In genomic region chr2:97738236-97739019, GRCh38 we compare ENCODE assay signal across 23 cellular contexts. TPM values are rescaled to one million over a fixed set of nuclear protein-coding genes. Genes with fewer than 3 reads are reported as not detected.
DNase-seq lines count a peak whose midpoint lies in the region; ATAC-seq lines count a peak whose summit lies in the region.
"Had no signal": no experiment of that assay in that cellular context is flagged by ENCODE, and none has a peak within 500 bp of the region (broad histone marks: within the 10 kb centered on the region; RNA-seq: fewer than 3 reads in every experiment).

No MANE protein-coding gene starts in this region.

- POLR2A ChIA-PET in T-cell (lab: Charles Lee), result no interaction called here

- H3K27ac Mint-ChIP-seq in activated T-cell treated with anti-CD3 and anti-CD28 coated beads, Interleukin-2, amount 50 U/mL, for 24 hours, result peak overlapping the region; percentile 66
- H3K27ac Mint-ChIP-seq in T-cell, result peak overlapping the region; percentile 27 to 66
- peak overlapping the region; percentile 31 to 86 (median 82) for H3K27ac Mint-ChIP-seq in immature natural killer cell
- H3K27ac Mint-ChIP-seq in stimulated activated effector memory CD8-positive, alpha-beta T cell treated with anti-CD3 and anti-CD28 coated beads, Interleukin-12 subunit alpha, Interleukin-12 subunit beta, amount 100 ng/mL, for 72 hours, result peak overlapping the region; percentile 84
- H3K27ac Mint-ChIP-seq: CD14-positive monocyte, mesothelial cell of epicardium had no signal

- no peaks in the 10 kb centered on the region for H3K9me3 Mint-ChIP-seq in activated T-cell treated with anti-CD3 and anti-CD28 coated beads, Interleukin-2, amount 50 U/mL, for 24 hours
- H3K9me3 Mint-ChIP-seq in activated T-cell treated with anti-CD3 and anti-CD28 coated beads, Interleukin-2, amount 50 U/mL, for 4 hours, result no peaks in the 10 kb centered on the region
- H3K9me3 Mint-ChIP-seq in T-cell, result no peaks in the 10 kb centered on the region
- no peaks in the 10 kb centered on the region for H3K9me3 Mint-ChIP-seq in immature natural killer cell
- H3K9me3 Mint-ChIP-seq in stimulated activated effector memory CD8-positive, alpha-beta T cell treated with anti-CD3 and anti-CD28 coated beads, Interleukin-12 subunit alpha, Interleukin-12 subunit beta, amount 100 ng/mL, for 72 hours, result no peaks in the 10 kb centered on the region
- H3K9me3 Mint-ChIP-seq: mesothelial cell of epicardium had no signal

- H3K4me3 Mint-ChIP-seq in activated T-cell treated with anti-CD3 and anti-CD28 coated beads, Interleukin-2, amount 50 U/mL, for 24 hours, result no peak overlapping the region
- no peak overlapping the region for H3K4me3 Mint-ChIP-seq in activated T-cell treated with anti-CD3 and anti-CD28 coated beads, Interleukin-2, amount 50 U/mL, for 4 hours
- H3K4me3 Mint-ChIP-seq in T-cell (no peak overlapping the region), immature natural killer cell (peak overlapping the region in 3 of 5 donors; percentile 4 to 37 (median 7))
- H3K4me3 Mint-ChIP-seq in stimulated activated effector memory CD8-positive, alpha-beta T cell treated with anti-CD3 and anti-CD28 coated beads, Interleukin-12 subunit alpha, Interleukin-12 subunit beta, amount 100 ng/mL, for 72 hours, result no peak overlapping the region
- H3K4me3 Mint-ChIP-seq: mesothelial cell of epicardium had no signal

- H3K4me1 Mint-ChIP-seq in activated T-cell treated with anti-CD3 and anti-CD28 coated beads, Interleukin-2, amount 50 U/mL, for 24 hours (ENCODE audit: low read depth), result peaks cover 34% of the 10 kb centered on the region
- H3K4me1 Mint-ChIP-seq in activated T-cell treated with anti-CD3 and anti-CD28 coated beads, Interleukin-2, amount 50 U/mL, for 4 hours (ENCODE audit: low read depth), result peaks cover 34% of the 10 kb centered on the region
- H3K4me1 Mint-ChIP-seq in T-cell (peaks cover 40 to 45% (median 40%) of the 10 kb centered on the region in 3 donors), immature natural killer cell (peaks cover 61 to 69% of the 10 kb centered on the region in 2 donors)
- peaks cover 63% of the 10 kb centered on the region for H3K4me1 Mint-ChIP-seq in stimulated activated effector memory CD8-positive, alpha-beta T cell treated with anti-CD3 and anti-CD28 coated beads, Interleukin-12 subunit alpha, Interleukin-12 subunit beta, amount 100 ng/mL, for 72 hours

- peak; percentile 30 for DNase-seq in activated T-cell treated with anti-CD3 and anti-CD28 coated beads, Interleukin-2, amount 50 U/mL, for 24 hours
- no peak for DNase-seq in activated T-cell treated with anti-CD3 and anti-CD28 coated beads, Interleukin-2, amount 50 U/mL, for 4 hours
- DNase-seq in T-cell (no peak), immature natural killer cell (no peak), NCI-H1930 (lab: John Stamatoyannopoulos, UW) (no peak), NCI-H446 (lab: John Stamatoyannopoulos, UW) (no peak)
- no peak for DNase-seq in stimulated activated effector memory CD8-positive, alpha-beta T cell treated with anti-CD3 and anti-CD28 coated beads, Interleukin-12 subunit alpha, Interleukin-12 subunit beta, amount 100 ng/mL, for 72 hours (ENCODE audit: low spot score in 2 of 2)
- DNase-seq: activated CD4-positive, CD25-positive, alpha-beta regulatory T cell; adrenal gland; dermis blood vessel endothelial cell; DMS53; foreskin melanocyte; MM.1S; NCI-H82; OCI-M1; SIG-M5; stimulated activated CD4-positive, alpha-beta T cell treated with anti-CD3 and anti-CD28 coated beads, Interleukin-12 subunit alpha, Interleukin-12 subunit beta, amount 100 ng/mL, for 4 hours; testis had no signal

- CTCF ChIA-PET in T-cell (lab: Charles Lee), result no interaction called here

- no peak for ATAC-seq in activated T-cell treated with anti-CD3 and anti-CD28 coated beads, Interleukin-2, amount 50 U/mL, for 4 hours
- ATAC-seq in T-cell (replicated peaks in 1 of 4) (peak in 1 of 4 experiments; percentile 9), HG03565 (IDR thresholded peaks at IDR 0.05; ENCODE audit: unreplicated experiment) (no peak)
- ATAC-seq in stimulated activated effector memory CD8-positive, alpha-beta T cell treated with anti-CD3 and anti-CD28 coated beads, Interleukin-12 subunit alpha, Interleukin-12 subunit beta, amount 100 ng/mL, for 72 hours, result no peak

- H3K27me3 Mint-ChIP-seq in activated T-cell treated with anti-CD3 and anti-CD28 coated beads, Interleukin-2, amount 50 U/mL, for 24 hours, result no peaks in the 10 kb centered on the region
- H3K27me3 Mint-ChIP-seq in activated T-cell treated with anti-CD3 and anti-CD28 coated beads, Interleukin-2, amount 50 U/mL, for 4 hours (ENCODE audit: low read depth), result no peaks in the 10 kb centered on the region
- H3K27me3 Mint-ChIP-seq in T-cell (no peaks in the 10 kb centered on the region), immature natural killer cell (ENCODE audit: low read depth in 3 of 3) (peaks cover 8 to 30% (median 23%) of the 10 kb centered on the region in 3 donors)

- H3K36me3 Mint-ChIP-seq in activated T-cell treated with anti-CD3 and anti-CD28 coated beads, Interleukin-2, amount 50 U/mL, for 24 hours (ENCODE audit: low read depth), result peaks cover 88% of the 10 kb centered on the region
- peaks cover 31% of the 10 kb centered on the region for H3K36me3 Mint-ChIP-seq in activated T-cell treated with anti-CD3 and anti-CD28 coated beads, Interleukin-2, amount 50 U/mL, for 4 hours (ENCODE audit: insufficient read depth)
- H3K36me3 Mint-ChIP-seq in T-cell, result peaks cover 31% of the 10 kb centered on the region
- peaks cover 30 to 50% (median 43%) of the 10 kb centered on the region in 3 donors for H3K36me3 Mint-ChIP-seq in immature natural killer cell
- peaks cover 98% of the 10 kb centered on the region for H3K36me3 Mint-ChIP-seq in stimulated activated effector memory CD8-positive, alpha-beta T cell treated with anti-CD3 and anti-CD28 coated beads, Interleukin-12 subunit alpha, Interleukin-12 subunit beta, amount 100 ng/mL, for 72 hours
- H3K36me3 Mint-ChIP-seq: mesothelial cell of epicardium had no signal

RNA-seq across cellular contexts. Expression of gene ZAP70, which starts 25.1 kb away (rescaled TPM):
- 100 to 1,000 TPM; 156 to 194 (median 186) TPM for total RNA-seq in activated T-cell treated with anti-CD3 and anti-CD28 coated beads, Interleukin-2, amount 50 U/mL, for 4 hours
- 100 to 1,000 TPM; 449 to 534 (median 468) TPM for total RNA-seq in T-cell
- polyA plus RNA-seq in immature natural killer cell, result 100 to 1,000 TPM; 219 to 329 (median 246) TPM
- total RNA-seq: dermis blood vessel endothelial cell, epithelial cell of proximal tubule, renal cortical epithelial cell had no signal

Comparison
In these comparisons a context has a peak if more than half of its experiments do, and no peak if none do; other contexts are left out.
1. H3K4me3 Mint-ChIP-seq: peak in immature natural killer cell (3 of 5); none in activated T-cell treated with anti-CD3 and anti-CD28 coated beads, Interleukin-2, amount 50 U/mL, for 24 hours (single experiment), activated T-cell treated with anti-CD3 and anti-CD28 coated beads, Interleukin-2, amount 50 U/mL, for 4 hours (single experiment), T-cell (0 of 3) and stimulated activated effector memory CD8-positive, alpha-beta T cell treated with anti-CD3 and anti-CD28 coated beads, Interleukin-12 subunit alpha, Interleukin-12 subunit beta, amount 100 ng/mL, for 72 hours (single experiment).
2. Peak in every context shown above with its lines, with median percentiles within 50 percentile points of each other: H3K27ac Mint-ChIP-seq.